ENCODE assay signal across 1 cellular context in the genomic region with DNA sequence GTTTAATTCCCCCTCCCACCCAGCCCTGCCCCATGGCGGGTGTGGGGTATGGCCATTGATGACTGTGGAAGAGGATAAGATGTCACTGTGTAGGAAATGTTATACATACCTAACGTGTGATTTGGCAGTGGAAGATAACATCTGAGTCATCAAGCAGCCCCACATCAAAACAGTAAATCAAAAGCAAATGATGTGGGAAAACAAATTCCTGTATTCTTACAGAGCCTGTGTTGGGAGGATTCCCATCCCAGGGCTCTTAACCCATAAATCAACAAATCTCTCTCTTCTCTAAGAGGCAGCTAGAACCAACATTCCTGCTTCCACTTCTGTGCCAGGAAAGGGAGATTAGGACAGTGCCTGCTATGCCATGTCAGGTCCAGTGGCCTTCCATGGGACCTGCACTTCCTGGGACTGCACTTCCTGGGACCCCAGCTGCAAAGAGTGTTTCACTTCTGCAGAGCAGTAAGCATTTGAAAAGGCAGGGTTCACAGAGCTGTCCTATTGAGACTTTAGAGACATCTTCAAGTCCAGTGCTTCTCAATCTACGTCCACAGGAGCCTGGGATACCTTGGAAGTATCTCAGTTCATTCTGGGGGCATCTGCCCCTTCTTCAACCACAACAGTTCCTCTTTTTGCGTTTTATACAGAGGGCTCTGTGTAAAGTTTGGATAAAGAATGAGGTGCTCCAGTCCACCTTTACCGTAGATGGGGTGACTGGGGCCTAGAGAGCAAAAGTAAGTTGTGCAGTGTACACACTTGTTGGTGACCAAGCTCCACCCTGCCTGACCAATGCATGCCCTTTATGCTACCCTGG.
TF ChIP-seq lines count a peak whose summit lies in the region.

No MANE protein-coding gene starts in this region.

TF ChIP-seq in GM12878, 131 proteins besides CTCF, POLR2A, EP300 and RAD21:
- TF ChIP-seq, protein P1, sequence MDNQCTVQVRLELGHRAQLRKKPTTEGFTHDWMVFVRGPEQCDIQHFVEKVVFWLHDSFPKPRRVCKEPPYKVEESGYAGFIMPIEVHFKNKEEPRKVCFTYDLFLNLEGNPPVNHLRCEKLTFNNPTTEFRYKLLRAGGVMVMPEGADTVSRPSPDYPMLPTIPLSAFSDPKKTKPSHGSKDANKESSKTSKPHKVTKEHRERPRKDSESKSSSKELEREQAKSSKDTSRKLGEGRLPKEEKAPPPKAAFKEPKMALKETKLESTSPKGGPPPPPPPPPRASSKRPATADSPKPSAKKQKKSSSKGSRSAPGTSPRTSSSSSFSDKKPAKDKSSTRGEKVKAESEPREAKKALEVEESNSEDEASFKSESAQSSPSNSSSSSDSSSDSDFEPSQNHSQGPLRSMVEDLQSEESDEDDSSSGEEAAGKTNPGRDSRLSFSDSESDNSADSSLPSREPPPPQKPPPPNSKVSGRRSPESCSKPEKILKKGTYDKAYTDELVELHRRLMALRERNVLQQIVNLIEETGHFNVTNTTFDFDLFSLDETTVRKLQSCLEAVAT (IDR thresholded peaks at IDR 0.05) = no peak
- TF ChIP-seq NRF1 (conservative IDR thresholded peaks at IDR 0.05; ENCODE audit: low read depth, low read length) (no peak), SPI1 (IDR thresholded peaks at IDR 0.05; ENCODE audit: borderline replicate concordance, insufficient read depth, low read depth, low read length) (peak; percentile 20; the same call in 1 of the 2 replicates), CREB1 (IDR thresholded peaks at IDR 0.05; ENCODE audit: low read depth) (no peak)
TF ChIP-seq in GM12878: peak in this region for 1.
